8 cellular contexts compared by ENCODE assay signal in genomic region chr17:80220709-80221215, GRCh38. TPM values are rescaled to one million over a fixed set of nuclear protein-coding genes. Genes with fewer than 3 reads are reported as not detected.
DNase-seq lines count a peak whose midpoint lies in the region; ATAC-seq, FAIRE-seq and TF ChIP-seq lines count a peak whose summit lies in the region.

No MANE protein-coding gene starts in this region.

- H3K9me3 Mint-ChIP-seq in H9 = no peaks in the 10 kb centered on the region
- no peaks in the 10 kb centered on the region for H3K9me3 Mint-ChIP-seq in activated CD4-positive, alpha-beta memory T cell treated with anti-CD3 and anti-CD28 coated beads for 36 hours
- H3K9me3 Mint-ChIP-seq in natural killer cell = peaks cover 0 to 3% of the 10 kb centered on the region in 2 donors

- WGBS in A549 (ENCODE audit: missing lambda C conversion rate) = 27% methylated on average over 32 of the region's 43 CpGs
- WGBS in H9 (ENCODE audit: extremely low coverage, insufficient read length, low lambda C conversion rate) = no CpG with 5 or more reads among the region's 43 CpGs

- no peak overlapping the region for H2BK12ac ChIP-seq in H9 (ENCODE audit: insufficient read length, low read depth, low read length)

- no peak overlapping the region for H2BK20ac ChIP-seq in H9 (ENCODE audit: low read depth, low read length, poor library complexity, severe bottlenecking)

- FAIRE-seq in A549 (lab: Jason Lieb, UNC) = no peak

- H3K23ac ChIP-seq in H9 (ENCODE audit: insufficient read length, low read depth, low read length) = no peak overlapping the region

- H4K8ac ChIP-seq in H9 (replicated peaks; ENCODE audit: insufficient read length, low read depth, low read length) = no peak overlapping the region

- H3K4me1 ChIP-seq in A549 (peaks cover 11% of the 10 kb centered on the region), H9 (ENCODE audit: insufficient read depth, low read length) (no peaks in the 10 kb centered on the region), fibroblast of lung (ENCODE audit: control insufficient read depth, extremely low read depth, insufficient read depth, low read length) (peaks cover 9% of the 10 kb centered on the region)

- no peak overlapping the region for H4K91ac ChIP-seq in H9 (ENCODE audit: insufficient read length, low read depth, low read length)

- no peak overlapping the region for H2AK5ac ChIP-seq in H9 (ENCODE audit: insufficient read length, low read length)

- H3K27ac Mint-ChIP-seq in H9 (no peak overlapping the region; a peak in 1 of 7 replicates), natural killer cell (peak overlapping the region; percentile 56 to 63)
- H3K27ac Mint-ChIP-seq in activated CD4-positive, alpha-beta memory T cell treated with anti-CD3 and anti-CD28 coated beads for 36 hours = peak overlapping the region; percentile 77

- H3K23me2 ChIP-seq in H9 (ENCODE audit: insufficient read length, low read depth, low read length, poor library complexity, severe bottlenecking) = peaks cover 5% of the 10 kb centered on the region

- no peak overlapping the region for H3K14ac ChIP-seq in H9 (ENCODE audit: insufficient read depth, low read length)

- H3K4me2 ChIP-seq in A549 = peak overlapping the region; percentile 91
- H3K4me2 ChIP-seq in H9 (ENCODE audit: insufficient read depth, insufficient read length, low read length) = peak overlapping the region; percentile 50
- H3K4me2 ChIP-seq in fibroblast of lung (ENCODE audit: extremely low read depth, insufficient read depth, low read length) = peak overlapping the region; percentile 97

- no peak overlapping the region for H3K18ac ChIP-seq in H9 (ENCODE audit: insufficient read length, low read depth, low read length)

- DNase-seq in A549 (ENCODE audit: low read depth in 1 of 2, low spot score in 1 of 2) (peak in 1 of 2 experiments; percentile 46), H9 (no peak), fibroblast of lung (ENCODE audit: low read depth in 2 of 2) (no peak), natural killer cell (no peak), glomerular visceral epithelial cell (ENCODE audit: extremely low spot score) (no peak)
- DNase-seq in activated CD4-positive, alpha-beta memory T cell treated with anti-CD3 and anti-CD28 coated beads for 36 hours = peak; percentile 19
- no peak for DNase-seq in activated CD4-positive, CD25-positive, alpha-beta regulatory T cell (lab: John Stamatoyannopoulos, UW)

- TF ChIP-seq RAD21 in A549 (conservative IDR thresholded peaks at IDR 0.05 in 1 of 2, IDR thresholded peaks at IDR 0.05 in 1 of 2) = no peak

- H3K79me1 ChIP-seq in H9 (ENCODE audit: insufficient read depth, low read depth, low read length, poor library complexity, severe bottlenecking) = no peaks in the 10 kb centered on the region

- H3K4me3 ChIP-seq in A549 (peak overlapping the region; percentile 77), fibroblast of lung (replicated peaks in 1 of 4; ENCODE audit: control extremely low read depth in 1 of 4, insufficient read depth in 1 of 4, low read depth in 3 of 4, low read length in 4 of 4) (peak overlapping the region; percentile 63 to 97 (median 84))

- ATAC-seq in A549 (peak; percentile 26 to 49; a peak in 4 of 6 replicates), natural killer cell (no peak), GM19035 (IDR thresholded peaks at IDR 0.05; ENCODE audit: unreplicated experiment) (no peak)

- no peak overlapping the region for H2BK15ac ChIP-seq in H9 (ENCODE audit: low read depth, low read length)

- H3K9me3 ChIP-seq in A549 (no peaks in the 10 kb centered on the region), H9 (ENCODE audit: control insufficient read depth, low read depth, low read length) (no peaks in the 10 kb centered on the region), fibroblast of lung (ENCODE audit: control insufficient read depth, insufficient read depth, low read depth, low read length) (no peaks in the 10 kb centered on the region)

- H2BK120ac ChIP-seq in H9 (ENCODE audit: low read depth, low read length, poor library complexity, severe bottlenecking) = no peak overlapping the region

- no peak overlapping the region for H3T11ph ChIP-seq in H9 (ENCODE audit: low read length)

- intact Hi-C loops in activated CD4-positive, alpha-beta memory T cell treated with anti-CD3 and anti-CD28 coated beads for 36 hours (cut with micrococcal nuclease) = no loop called here
- intact Hi-C loops in natural killer cell (cut with micrococcal nuclease) = no loop called here

- no peak overlapping the region for H3K4ac ChIP-seq in H9 (ENCODE audit: low read depth, low read length)

- H3K4me3 Mint-ChIP-seq in H9 (peak overlapping the region; percentile 85 to 91), natural killer cell (peak overlapping the region; percentile 85)
- H3K4me3 Mint-ChIP-seq in activated CD4-positive, alpha-beta memory T cell treated with anti-CD3 and anti-CD28 coated beads for 36 hours = peak overlapping the region; percentile 74

- no peak for TF ChIP-seq CTCF in A549 (IDR thresholded peaks at IDR 0.05)
- TF ChIP-seq CTCF in H9 (conservative IDR thresholded peaks at IDR 0.05) = no peak
- TF ChIP-seq CTCF in fibroblast of lung (conservative IDR thresholded peaks at IDR 0.05 in 1 of 2, IDR thresholded peaks at IDR 0.05 in 1 of 2; ENCODE audit: low read depth in 1 of 2, low read length in 2 of 2) = no peak
- TF ChIP-seq CTCF in natural killer cell (IDR thresholded peaks at IDR 0.05) = no peak

- no peak for TF ChIP-seq EP300 in A549 (IDR thresholded peaks at IDR 0.05)

- H2AFZ ChIP-seq in H9 (ENCODE audit: low read length) (no peak overlapping the region), fibroblast of lung (ENCODE audit: low read length) (no peak overlapping the region)

- no peak overlapping the region for H3K56ac ChIP-seq in H9 (ENCODE audit: insufficient read length, low read depth, low read length)

- H3K36me3 Mint-ChIP-seq in H9 (ENCODE audit: insufficient read depth in 1 of 3, low read depth in 3 of 3) (peaks cover 10 to 26% (median 26%) of the 10 kb centered on the region in 3 experiments; a peak in 5 of 7 replicates), natural killer cell (no peaks in the 10 kb centered on the region)
- peaks cover 14% of the 10 kb centered on the region for H3K36me3 Mint-ChIP-seq in activated CD4-positive, alpha-beta memory T cell treated with anti-CD3 and anti-CD28 coated beads for 36 hours

- H3K4me1 Mint-ChIP-seq in H9 (peaks cover 23 to 29% of the 10 kb centered on the region in 2 experiments), natural killer cell (peaks cover 25 to 47% of the 10 kb centered on the region in 2 donors)
- H3K4me1 Mint-ChIP-seq in activated CD4-positive, alpha-beta memory T cell treated with anti-CD3 and anti-CD28 coated beads for 36 hours (ENCODE audit: low read depth) = peaks cover 38% of the 10 kb centered on the region

- H3K9ac ChIP-seq in H9 (ENCODE audit: extremely low read depth, insufficient read length, low read length) = no peak overlapping the region
- peak overlapping the region; percentile 76 for H3K9ac ChIP-seq in fibroblast of lung (ENCODE audit: insufficient read depth, low read length)

- TF ChIP-seq POLR2A in A549 (IDR thresholded peaks at IDR 0.05; ENCODE audit: low read length) = no peak

- H4K20me1 ChIP-seq in H9 (ENCODE audit: control insufficient read depth, insufficient read depth, insufficient read length) (no peaks in the 10 kb centered on the region), fibroblast of lung (ENCODE audit: control insufficient read depth, extremely low read depth, insufficient read depth, low read length) (no peaks in the 10 kb centered on the region)

- H3K27me3 ChIP-seq in H9 (ENCODE audit: insufficient read depth, low read length) (no peaks in the 10 kb centered on the region), fibroblast of lung (ENCODE audit: control insufficient read depth, insufficient read depth, low read length) (no peaks in the 10 kb centered on the region)

- no peak overlapping the region for H2BK5ac ChIP-seq in H9 (ENCODE audit: insufficient read length, low read length)

- POLR2A ChIA-PET in A549 (lab: Yijun Ruan, JAX) = interaction anchor here (0.6 to 1.0 kb wide), 2 partner anchors 75 to 891 kb away, joined by 3 read pairs; no protein-coding TSS in a partner anchor
- POLR2A ChIA-PET in activated CD4-positive, alpha-beta memory T cell treated with anti-CD3 and anti-CD28 coated beads for 36 hours (lab: Charles Lee) = interaction anchor here (1.0 to 2.0 kb wide), 5 partner anchors 17 to 60 kb away, joined by 3 to 11 read pairs (median 6); partner anchors contain the start of gene RNF213

- H3K79me2 ChIP-seq in H9 (ENCODE audit: insufficient read depth, low read length) (no peaks in the 10 kb centered on the region), fibroblast of lung (ENCODE audit: control insufficient read depth, insufficient read depth, low read length) (peaks cover 12% of the 10 kb centered on the region)

- CTCF ChIA-PET in A549 (lab: Yijun Ruan, JAX) = no interaction called here
- CTCF ChIA-PET in activated CD4-positive, alpha-beta memory T cell treated with anti-CD3 and anti-CD28 coated beads for 36 hours (lab: Charles Lee) = interaction anchor here (1.7 kb wide), 1 partner anchor 33 kb away, joined by 4 read pairs; no protein-coding TSS in a partner anchor

- peaks cover 12% of the 10 kb centered on the region for H3K36me3 ChIP-seq in fibroblast of lung (ENCODE audit: control insufficient read depth, insufficient read depth, low read length)

- no peak overlapping the region for H4K5ac ChIP-seq in H9 (ENCODE audit: insufficient read length, low read depth, low read length)

- no peaks in the 10 kb centered on the region; the same call in 1 of the 2 replicates for H3K27me3 Mint-ChIP-seq in H9 (ENCODE audit: low read depth)
- no peaks in the 10 kb centered on the region for H3K27me3 Mint-ChIP-seq in activated CD4-positive, alpha-beta memory T cell treated with anti-CD3 and anti-CD28 coated beads for 36 hours
- no peaks in the 10 kb centered on the region for H3K27me3 Mint-ChIP-seq in natural killer cell (ENCODE audit: low read depth in 2 of 2)

- H3K27ac ChIP-seq in A549 (peak overlapping the region; percentile 86 to 97), H9 (ENCODE audit: insufficient read length, low read depth, low read length) (no peak overlapping the region), fibroblast of lung (ENCODE audit: insufficient read depth, low read length) (no peak overlapping the region)

RNA-seq across cellular contexts. Expression of gene SLC26A11, which starts 0.5 kb away (rescaled TPM):
- polyA plus RNA-seq in A549 (2011; rRNA removed) (8.3 and 9.5 TPM in 2 replicates), A549 (2017; fragmentation: RNase III; extraction: RNeasy Plus Mini Kit Qiagen cat#74134 plus additional on column Dnase treatment) (9.1 to 13.7 TPM (median 13.1 TPM) in 3 replicates), fibroblast of lung (5.8 and 6.5 TPM in 2 replicates)
- 13.7 and 22.6 TPM in 2 replicates for polyA plus RNA-seq in A549 (2012; cell fraction: cytosol; rRNA removed)
- 75.4 and 89.8 TPM in 2 replicates for polyA plus RNA-seq in A549 (2012; cell fraction: nucleus; rRNA removed)
- polyA minus RNA-seq in A549 (2011; rRNA and poly(A)+ RNA removed) = 6.9 and 12.4 TPM in 2 replicates
- total RNA-seq in H9 (2021) (24.0 and 26.5 TPM in 2 replicates), fibroblast of lung (8.2 and 19.3 TPM in 2 replicates), natural killer cell (10 to 100 TPM; 33.9 to 37.6 (median 35.8) TPM)
- 10 to 100 TPM; 10.1 to 10.6 TPM for total RNA-seq in activated CD4-positive, alpha-beta memory T cell treated with anti-CD3 and anti-CD28 coated beads for 36 hours
- 6.7 and 10.5 TPM in 2 replicates for polyA plus RNA-seq in fibroblast of lung (2012)
- polyA minus RNA-seq in fibroblast of lung (ENCODE audit: low replicate concordance) = 11.0 and 11.6 TPM in 2 replicates

RNA-seq across cellular contexts. Expression of gene SGSH, which starts 0.6 kb away (rescaled TPM):
- polyA plus RNA-seq in A549 (2011; rRNA removed) (14.1 and 14.5 TPM in 2 replicates), A549 (2017; fragmentation: RNase III; extraction: RNeasy Plus Mini Kit Qiagen cat#74134 plus additional on column Dnase treatment) (24.0 to 26.2 TPM (median 24.7 TPM) in 3 replicates), fibroblast of lung (57.2 and 70.7 TPM in 2 replicates)
- polyA plus RNA-seq in A549 (2012; cell fraction: cytosol; rRNA removed) = 25.4 and 26.4 TPM in 2 replicates
- polyA plus RNA-seq in A549 (2012; cell fraction: nucleus; rRNA removed) = 118 and 137 TPM in 2 replicates
- 9.2 and 12.4 TPM in 2 replicates for polyA minus RNA-seq in A549 (2011; rRNA and poly(A)+ RNA removed)
- total RNA-seq in H9 (2021) (19.8 and 21.6 TPM in 2 replicates), fibroblast of lung (12.1 and 26.9 TPM in 2 replicates), natural killer cell (10 to 100 TPM; 73.4 to 96.5 (median 74.1) TPM)
- total RNA-seq in activated CD4-positive, alpha-beta memory T cell treated with anti-CD3 and anti-CD28 coated beads for 36 hours = 10 to 100 TPM; 37.4 to 44.7 TPM
- polyA plus RNA-seq in fibroblast of lung (2012) = 40.5 and 55.2 TPM in 2 replicates
- 114 and 187 TPM in 2 replicates for polyA minus RNA-seq in fibroblast of lung (ENCODE audit: low replicate concordance)

RNA-seq across cellular contexts. Expression of gene RNF213, which starts 39.9 kb away (rescaled TPM):
- polyA plus RNA-seq in A549 (2011; rRNA removed) (127 and 182 TPM in 2 replicates), A549 (2017; fragmentation: RNase III; extraction: RNeasy Plus Mini Kit Qiagen cat#74134 plus additional on column Dnase treatment) (55.6 to 61.6 TPM (median 59.1 TPM) in 3 replicates), fibroblast of lung (36.8 and 56.2 TPM in 2 replicates)
- polyA plus RNA-seq in A549 (2012; cell fraction: cytosol; rRNA removed) = 64.8 and 76.2 TPM in 2 replicates
- 268 and 329 TPM in 2 replicates for polyA plus RNA-seq in A549 (2012; cell fraction: nucleus; rRNA removed)
- polyA minus RNA-seq in A549 (2011; rRNA and poly(A)+ RNA removed) = 331 and 462 TPM in 2 replicates
- total RNA-seq in H9 (2021) (32.5 and 34.3 TPM in 2 replicates), fibroblast of lung (130 and 245 TPM in 2 replicates), natural killer cell (1,000 to 10,000 TPM in 2 of 3 donors, 100 to 1,000 TPM in 1; 929 to 1,120 (median 1,060) TPM)
- total RNA-seq in activated CD4-positive, alpha-beta memory T cell treated with anti-CD3 and anti-CD28 coated beads for 36 hours = 100 to 1,000 TPM; 421 to 440 TPM
- polyA plus RNA-seq in fibroblast of lung (2012) = 40.9 and 54.7 TPM in 2 replicates
- 609 and 665 TPM in 2 replicates for polyA minus RNA-seq in fibroblast of lung (ENCODE audit: low replicate concordance)

RNA-seq across cellular contexts. Expression of gene CARD14, which starts 50.9 kb away (rescaled TPM):
- polyA plus RNA-seq in A549 (2011; rRNA removed) (0.11 and 0.18 TPM in 2 replicates), A549 (2017; fragmentation: RNase III; extraction: RNeasy Plus Mini Kit Qiagen cat#74134 plus additional on column Dnase treatment) (0.08 to 0.26 TPM (median 0.17 TPM) in 3 replicates), fibroblast of lung (0.06 TPM in 1 of 2 replicates, not detected in the other)
- polyA plus RNA-seq in A549 (2012; cell fraction: cytosol; rRNA removed) = 0.12 and 0.18 TPM in 2 replicates
- polyA plus RNA-seq in A549 (2012; cell fraction: nucleus; rRNA removed) = 0.66 and 0.71 TPM in 2 replicates
- polyA minus RNA-seq in A549 (2011; rRNA and poly(A)+ RNA removed) = 0.15 and 0.17 TPM in 2 replicates
- total RNA-seq in H9 (2021) (0.24 and 0.35 TPM in 2 replicates), fibroblast of lung (0.17 and 0.26 TPM in 2 replicates), natural killer cell (under 1 TPM in 2 of 3 donors, not detected in 1; 0.12 to 0.38 TPM)
- total RNA-seq in activated CD4-positive, alpha-beta memory T cell treated with anti-CD3 and anti-CD28 coated beads for 36 hours = not detected
- polyA plus RNA-seq in fibroblast of lung (2012) = 0.13 and 0.17 TPM in 2 replicates
- polyA minus RNA-seq in fibroblast of lung (ENCODE audit: low replicate concordance) = 0.15 TPM in 1 of 2 replicates, not detected in the other

Comparison
In these comparisons a context has a peak if more than half of its experiments do, and no peak if none do; other contexts are left out.
1. ATAC-seq: peak in A549 (2 of 2); none in natural killer cell (0 of 3) and GM19035 (single experiment).
2. H3K27ac ChIP-seq: peak in A549 (2 of 2); none in H9 (single experiment) and fibroblast of lung (single experiment).
3. H3K27ac Mint-ChIP-seq: peak in activated CD4-positive, alpha-beta memory T cell treated with anti-CD3 and anti-CD28 coated beads for 36 hours (single experiment) and natural killer cell (2 of 2); none in H9 (0 of 3).
4. Peak in every context shown above with its lines, with median percentiles within 50 percentile points of each other: H3K4me2 ChIP-seq and H3K4me3 Mint-ChIP-seq.